ENCODE assay signal across 12 cellular contexts in genomic region chr18:10912790-10913560, GRCh38.
DNase-seq lines count a peak whose midpoint lies in the region; ATAC-seq and TF ChIP-seq lines count a peak whose summit lies in the region.
"Had no signal": no experiment of that assay in that cellular context is flagged by ENCODE, and none has a peak within 500 bp of the region (broad histone marks: within the 10 kb centered on the region; RNA-seq: fewer than 3 reads in every experiment).

No MANE protein-coding gene starts in this region.

- H3K27me3 ChIP-seq in RWPE2 (ENCODE audit: insufficient read depth, poor library complexity, severe bottlenecking), result no peaks in the 10 kb centered on the region
- H3K27me3 ChIP-seq in trophoblast cell (ENCODE audit: insufficient read depth, low read length), result no peaks in the 10 kb centered on the region

- no peaks in the 10 kb centered on the region for H3K9me3 ChIP-seq in RWPE2 (ENCODE audit: severe bottlenecking)
- H3K9me3 ChIP-seq in trophoblast cell (ENCODE audit: insufficient read depth, low read depth, low read length), result no peaks in the 10 kb centered on the region

- peak overlapping the region; percentile 47 for H4K91ac ChIP-seq in trophoblast cell (ENCODE audit: low read depth, low read length)

- no peak overlapping the region for H3K18ac ChIP-seq in trophoblast cell (ENCODE audit: low read length)

- H2BK12ac ChIP-seq in trophoblast cell (ENCODE audit: low read length), result peak overlapping the region; percentile 64

- DNase-seq in EH (ENCODE audit: low read depth) (peak; percentile 37), RWPE2 (ENCODE audit: low spot score) (peak; percentile 68), fibroblast of villous mesenchyme (ENCODE audit: low read depth) (peak; percentile 63), trophoblast cell (no peak), AG08396 (ENCODE audit: low spot score) (no peak), activated gamma-delta T cell treated with Interleukin-2 at 50 U/mL for 16 hours (no peak)
- DNase-seq in stimulated activated CD4-positive, alpha-beta T cell treated with anti-CD3 and anti-CD28 coated beads, Interleukin-4, amount 100 ng/mL, for 24 hours, result no peak
- DNase-seq: activated T-cell treated with anti-CD3 and anti-CD28 coated beads for 4 hours; naive thymus-derived CD8-positive, alpha-beta T cell; NCI-H1436; NCI-H69 had no signal

- peak overlapping the region; percentile 54 for H4K8ac ChIP-seq in trophoblast cell (ENCODE audit: low read depth, low read length)

- ATAC-seq in RWPE2 (ENCODE audit: low read depth) (peak; percentile 36; the same call in 1 of the 3 replicates), GM21737 (IDR thresholded peaks at IDR 0.05; ENCODE audit: unreplicated experiment) (no peak)
- ATAC-seq: naive thymus-derived CD8-positive, alpha-beta T cell had no signal

- no peak overlapping the region for H4K12ac ChIP-seq in trophoblast cell (ENCODE audit: low read depth, low read length)

- peaks cover 7% of the 10 kb centered on the region for H3K4me1 ChIP-seq in RWPE2 (ENCODE audit: insufficient read depth, poor library complexity, severe bottlenecking)
- no peaks in the 10 kb centered on the region for H3K4me1 ChIP-seq in trophoblast cell (ENCODE audit: control insufficient read depth in 1 of 2, insufficient read depth in 2 of 2, low read length in 2 of 2)

- H3K79me2 ChIP-seq in trophoblast cell (ENCODE audit: control insufficient read depth, insufficient read depth, low read length, poor library complexity), result no peaks in the 10 kb centered on the region

- H3K4me2 ChIP-seq in trophoblast cell (ENCODE audit: low read length), result no peak overlapping the region

- peak overlapping the region; percentile 76 for H2BK5ac ChIP-seq in trophoblast cell (ENCODE audit: low read depth, low read length, poor library complexity)

- peak overlapping the region; percentile 43 for H2BK120ac ChIP-seq in trophoblast cell (ENCODE audit: insufficient read depth, low read length, poor library complexity)

- peak overlapping the region; percentile 86 for H2AK5ac ChIP-seq in trophoblast cell (ENCODE audit: low read length)

- no peak overlapping the region for H3K14ac ChIP-seq in trophoblast cell (ENCODE audit: low read length)

- no CpG with 5 or more reads among the region's 6 CpGs for WGBS in trophoblast cell (ENCODE audit: extremely low coverage, insufficient coverage, insufficient read length)

- H3K79me1 ChIP-seq in trophoblast cell (ENCODE audit: low read length), result peaks cover 2% of the 10 kb centered on the region

- no peak overlapping the region for H3K4me3 ChIP-seq in RWPE2 (ENCODE audit: severe bottlenecking)
- no peak overlapping the region for H3K4me3 ChIP-seq in fibroblast of villous mesenchyme (ENCODE audit: low read depth, low read length)
- no peak overlapping the region for H3K4me3 ChIP-seq in trophoblast cell (ENCODE audit: low read depth, low read length)

- TF ChIP-seq CTCF in RWPE2 (IDR thresholded peaks at IDR 0.05; ENCODE audit: poor library complexity, severe bottlenecking) (no peak), fibroblast of villous mesenchyme (IDR thresholded peaks at IDR 0.05; ENCODE audit: insufficient read depth, low read depth, low read length) (no peak)

- H3K9ac ChIP-seq in trophoblast cell (ENCODE audit: low read length), result no peak overlapping the region

- H3K4ac ChIP-seq in trophoblast cell (ENCODE audit: low read depth, low read length), result no peak overlapping the region

- H2AFZ ChIP-seq in trophoblast cell (ENCODE audit: insufficient read depth, low read length, poor library complexity), result no peak overlapping the region

- peak overlapping the region; percentile 62 for H3K27ac ChIP-seq in RWPE2 (ENCODE audit: poor library complexity, severe bottlenecking)
- H3K27ac ChIP-seq in trophoblast cell (ENCODE audit: low read depth, low read length), result no peak overlapping the region

- H3K36me3 ChIP-seq in RWPE2 (ENCODE audit: low read depth) (no peaks in the 10 kb centered on the region), trophoblast cell (ENCODE audit: control insufficient read depth in 1 of 2, insufficient read depth in 2 of 2, low read length in 2 of 2) (no peaks in the 10 kb centered on the region)

- no peak overlapping the region for H3K23ac ChIP-seq in trophoblast cell (ENCODE audit: low read length)

Comparison
In these comparisons a context has a peak if more than half of its experiments do, and no peak if none do; other contexts are left out.
1. DNase-seq: peak in EH (single experiment), RWPE2 (single experiment) and fibroblast of villous mesenchyme (single experiment); none in trophoblast cell (0 of 2), AG08396 (single experiment), stimulated activated CD4-positive, alpha-beta T cell treated with anti-CD3 and anti-CD28 coated beads, Interleukin-4, amount 100 ng/mL, for 24 hours (single experiment) and activated gamma-delta T cell treated with Interleukin-2 at 50 U/mL for 16 hours (single experiment).